22 cellular contexts compared by ENCODE assay signal in genomic region chr2:218722419-218722818, GRCh38. TPM values are rescaled to one million over a fixed set of nuclear protein-coding genes. Genes with fewer than 3 reads are reported as not detected.
DNase-seq lines count a peak whose midpoint lies in the region; ATAC-seq and TF ChIP-seq lines count a peak whose summit lies in the region.
"Had no signal": no experiment of that assay in that cellular context is flagged by ENCODE, and none has a peak within 500 bp of the region (broad histone marks: within the 10 kb centered on the region; RNA-seq: fewer than 3 reads in every experiment).

No MANE protein-coding gene starts in this region.

- DNase-seq in COLO829 (ENCODE audit: low spot score) (peak; percentile 67), SK-N-MC (ENCODE audit: low read depth, low spot score) (no peak), nephron progenitor cell (no peak), 8988T (no peak), NAMALWA (ENCODE audit: low spot score) (no peak), stomach (no peak)
- DNase-seq: activated CD4-positive, alpha-beta memory T cell treated with anti-CD3 and anti-CD28 coated beads, Interleukin-2, amount 10 ng/mL, durations not matched to agents 7 days and 5 days; activated CD4-positive, CD25-positive, alpha-beta regulatory T cell treated with anti-CD3 and anti-CD28 coated beads, Interleukin-2, amount 50 U/mL, for 72 hours; activated gamma-delta T cell; cortex of kidney; DMS 273 treated with DMSO at 0.1 percent for 48 hours; glutamatergic neuron; naive thymus-derived CD8-positive, alpha-beta T cell; NCI-H2081; NCI-H774; Right ventricle myocardium superior; stimulated activated naive CD8-positive, alpha-beta T cell treated with anti-CD3 and anti-CD28 coated beads, Interleukin-15, Interleukin-2, amounts not matched to agents 100 U/mL and 50 U/mL, for 24 hours; tibial artery had no signal

- H3K9me3 ChIP-seq in SK-N-MC (ENCODE audit: low read depth, low read length) (no peaks in the 10 kb centered on the region; the same call in 1 of the 2 replicates), stomach (peaks cover 3 to 19% (median 11%) of the 10 kb centered on the region in 4 donors)

- peak overlapping the region; percentile 33; the same call in 1 of the 2 replicates for H3K4me3 ChIP-seq in SK-N-MC
- H3K4me3 ChIP-seq in stomach, result no peak overlapping the region
- H3K4me3 ChIP-seq: tibial artery had no signal

- H3K9me3 Mint-ChIP-seq in dendritic cell treated with granulocyte-macrophage colony-stimulating factor and Interleukin-4, amounts not matched to agents 40 ng/mL and 50 ng/mL, for 4 days, result peaks cover 17% of the 10 kb centered on the region
- H3K9me3 Mint-ChIP-seq in nephron progenitor cell, result peaks cover 38% of the 10 kb centered on the region

- H3K36me3 ChIP-seq in SK-N-MC (ENCODE audit: insufficient read depth, low read length), result peaks cover 32% of the 10 kb centered on the region
- peaks cover 0 to 19% (median 7%) of the 10 kb centered on the region in 4 donors for H3K36me3 ChIP-seq in stomach

- peaks cover 11 to 49% (median 23%) of the 10 kb centered on the region in 4 donors for H3K4me1 ChIP-seq in stomach
- H3K4me1 ChIP-seq: tibial artery had no signal

- WGBS in stomach, 5 donors, result 27 to 60% (median 44%) methylated on average over 1 of the region's 1 CpG

- no peak for TF ChIP-seq EP300 in stomach (IDR thresholded peaks at IDR 0.05)

- no peak overlapping the region for H3K4me3 Mint-ChIP-seq in dendritic cell treated with granulocyte-macrophage colony-stimulating factor and Interleukin-4, amounts not matched to agents 40 ng/mL and 50 ng/mL, for 4 days
- no peak overlapping the region for H3K4me3 Mint-ChIP-seq in nephron progenitor cell
- H3K4me3 Mint-ChIP-seq: activated CD4-positive, alpha-beta memory T cell treated with anti-CD3 and anti-CD28 coated beads, Interleukin-2, amount 10 ng/mL, durations not matched to agents 7 days and 5 days; naive thymus-derived CD8-positive, alpha-beta T cell had no signal

- H3K27ac ChIP-seq in SK-N-MC (peak overlapping the region; percentile 63), stomach (peak overlapping the region in 2 of 5 donors; percentile 14 to 59)
- H3K27ac ChIP-seq: tibial artery had no signal

- intact Hi-C loops in dendritic cell treated with granulocyte-macrophage colony-stimulating factor and Interleukin-4, amounts not matched to agents 40 ng/mL and 50 ng/mL, for 4 days (cut with micrococcal nuclease), result no loop called here
- intact Hi-C loops in stomach (cut with DNase I; ENCODE audit: low total_unique reads), result loop anchor here (10.0 kb wide), 1 partner anchor 112 kb away; the partner anchor contains the start of gene PRKAG3

- H3K27me3 Mint-ChIP-seq in dendritic cell treated with granulocyte-macrophage colony-stimulating factor and Interleukin-4, amounts not matched to agents 40 ng/mL and 50 ng/mL, for 4 days, result no peaks in the 10 kb centered on the region
- peaks cover 3% of the 10 kb centered on the region for H3K27me3 Mint-ChIP-seq in nephron progenitor cell (ENCODE audit: low read depth, poor library complexity)
- H3K27me3 Mint-ChIP-seq: activated CD4-positive, alpha-beta memory T cell treated with anti-CD3 and anti-CD28 coated beads, Interleukin-2, amount 10 ng/mL, durations not matched to agents 7 days and 5 days; naive thymus-derived CD8-positive, alpha-beta T cell had no signal

- no peak for TF ChIP-seq POLR2A in stomach (IDR thresholded peaks at IDR 0.05)

- no peak for ATAC-seq in HG02588 (IDR thresholded peaks at IDR 0.05; ENCODE audit: unreplicated experiment)
- ATAC-seq: naive thymus-derived CD8-positive, alpha-beta T cell; sciatic nerve; stimulated activated naive CD8-positive, alpha-beta T cell treated with anti-CD3 and anti-CD28 coated beads, Interleukin-15, Interleukin-2, amounts not matched to agents 100 U/mL and 50 U/mL, for 24 hours had no signal

- H3K4me1 Mint-ChIP-seq in dendritic cell treated with granulocyte-macrophage colony-stimulating factor and Interleukin-4, amounts not matched to agents 40 ng/mL and 50 ng/mL, for 4 days (ENCODE audit: low read depth), result peaks cover 48% of the 10 kb centered on the region
- peaks cover 28% of the 10 kb centered on the region for H3K4me1 Mint-ChIP-seq in nephron progenitor cell

- H3K27me3 ChIP-seq in stomach, result no peaks in the 10 kb centered on the region
- H3K27me3 ChIP-seq: tibial artery had no signal

- TF ChIP-seq CTCF in nephron progenitor cell (IDR thresholded peaks at IDR 0.05), result no peak
- TF ChIP-seq CTCF in stomach (IDR thresholded peaks at IDR 0.05), result no peak

- no peak overlapping the region for H3K9ac ChIP-seq in SK-N-MC (ENCODE audit: insufficient read length)

- H3K36me3 Mint-ChIP-seq in dendritic cell treated with granulocyte-macrophage colony-stimulating factor and Interleukin-4, amounts not matched to agents 40 ng/mL and 50 ng/mL, for 4 days (ENCODE audit: low read depth), result peaks cover 40% of the 10 kb centered on the region
- peaks cover 69% of the 10 kb centered on the region for H3K36me3 Mint-ChIP-seq in nephron progenitor cell (ENCODE audit: low read depth)

- H3K27ac Mint-ChIP-seq in dendritic cell treated with granulocyte-macrophage colony-stimulating factor and Interleukin-4, amounts not matched to agents 40 ng/mL and 50 ng/mL, for 4 days, result peak overlapping the region; percentile 47
- peak overlapping the region; percentile 77 for H3K27ac Mint-ChIP-seq in nephron progenitor cell
- H3K27ac Mint-ChIP-seq: activated CD4-positive, alpha-beta memory T cell treated with anti-CD3 and anti-CD28 coated beads, Interleukin-2, amount 10 ng/mL, durations not matched to agents 7 days and 5 days had no signal

RNA-seq across cellular contexts. Expression of gene TTLL4, which starts 11.8 kb away (rescaled TPM):
- total RNA-seq in stomach, result 100 to 1,000 TPM in 2 of 5 donors, 10 to 100 TPM in 2, 1 to 10 TPM in 1; 8.8 to 139 (median 32.9) TPM
- 10 to 100 TPM in 2 of 3 donors, 1 to 10 TPM in 1; 9.2 to 11.6 (median 10.1) TPM for polyA plus RNA-seq in stomach

RNA-seq across cellular contexts. Expression of gene STK36, which starts 50.5 kb away (rescaled TPM):
- 100 to 1,000 TPM in 1 of 5 donors, 10 to 100 TPM in 4; 25.2 to 253 (median 33.3) TPM for total RNA-seq in stomach
- 10 to 100 TPM in 1 of 3 donors, 1 to 10 TPM in 2; 3.8 to 23.3 (median 8.5) TPM for polyA plus RNA-seq in stomach

RNA-seq across cellular contexts. Expression of gene RNF25, which starts 50.6 kb away (rescaled TPM):
- total RNA-seq in stomach, result 1 to 10 TPM in 4 of 5 donors, not detected in 1; 3.6 to 7.0 (median 4.6) TPM
- polyA plus RNA-seq in stomach, result 10 to 100 TPM; 24.1 to 26.8 (median 26.1) TPM

RNA-seq across cellular contexts. Expression of gene CYP27A1, which starts 59.5 kb away (rescaled TPM):
- 100 to 1,000 TPM in 1 of 5 donors, 10 to 100 TPM in 4; 11.6 to 546 (median 15.8) TPM for total RNA-seq in stomach
- polyA plus RNA-seq in stomach, result 10 to 100 TPM in 2 of 3 donors, 1 to 10 TPM in 1; 4.4 to 10.7 (median 10.4) TPM
- total RNA-seq: activated CD4-positive, alpha-beta memory T cell treated with anti-CD3 and anti-CD28 coated beads, Interleukin-2, amount 10 ng/mL, durations not matched to agents 7 days and 5 days; G401 had no signal
